8 cellular contexts compared by ENCODE assay signal in the genomic region with DNA sequence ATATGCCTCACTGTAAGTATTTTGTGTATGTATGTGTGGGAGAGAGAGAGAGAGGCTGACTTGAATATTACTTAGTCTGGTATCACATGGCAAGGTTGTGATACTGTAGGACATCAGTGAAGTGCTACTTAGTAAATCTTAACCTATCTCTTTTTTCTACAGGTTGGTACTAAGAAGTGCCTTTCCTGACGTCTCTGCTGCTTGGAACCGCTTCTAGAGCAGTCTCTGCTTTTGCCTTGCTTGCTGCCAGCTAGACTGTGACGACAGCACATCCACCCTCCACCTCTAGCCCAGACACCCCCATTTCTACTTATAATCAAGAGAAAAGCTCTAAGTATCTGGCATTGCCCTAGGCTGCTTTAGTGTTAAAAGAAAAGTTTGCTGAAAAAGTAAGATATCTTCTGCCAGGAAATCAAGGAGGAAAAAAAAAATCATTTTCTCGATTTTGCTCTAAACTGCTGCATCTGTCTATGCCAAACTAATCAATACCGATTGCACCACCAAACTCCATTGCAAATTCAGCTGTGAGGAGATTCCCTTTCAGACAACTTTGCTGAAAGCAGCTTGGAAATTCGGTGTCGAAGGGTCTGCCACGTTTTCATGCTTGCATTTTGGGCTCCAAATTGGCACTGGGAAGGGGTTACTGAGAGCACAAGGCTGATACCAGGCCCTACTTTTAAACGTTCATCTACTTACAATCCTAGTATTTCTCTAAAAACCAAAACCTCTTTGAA. TPM values are rescaled to one million over a fixed set of nuclear protein-coding genes. Genes with fewer than 3 reads are reported as not detected.
DNase-seq lines count a peak whose midpoint lies in the region; ATAC-seq and TF ChIP-seq lines count a peak whose summit lies in the region.

No MANE protein-coding gene starts in this region.

- H3K4me3 Mint-ChIP-seq in activated naive CD4-positive, alpha-beta T cell treated with anti-CD3 and anti-CD28 coated beads, Interleukin-2, amount 10 ng/mL, durations not matched to agents 7 days and 5 days = peak overlapping the region; percentile 51

- H3K4me1 ChIP-seq in right cardiac atrium (ENCODE audit: control insufficient read depth, insufficient read depth, low read length) (peaks cover 10% of the 10 kb centered on the region), testis (peaks cover 51% of the 10 kb centered on the region)

- POLR2A ChIA-PET in AG04450 (lab: Yijun Ruan, JAX) = no interaction called here

- H3K9me3 ChIP-seq in AG04450 (ENCODE audit: control insufficient read depth, insufficient read depth, low read length) (no peaks in the 10 kb centered on the region), right cardiac atrium (ENCODE audit: control insufficient read depth, low read length) (no peaks in the 10 kb centered on the region), testis (no peaks in the 10 kb centered on the region)

- no peaks in the 10 kb centered on the region for H3K36me3 ChIP-seq in testis (ENCODE audit: low read depth, missing control alignments)

- H3K27ac Mint-ChIP-seq in activated naive CD4-positive, alpha-beta T cell treated with anti-CD3 and anti-CD28 coated beads, Interleukin-2, amount 10 ng/mL, durations not matched to agents 7 days and 5 days = peak overlapping the region; percentile 79

- intact Hi-C loops in right cardiac atrium (cut with DNase I) (no loop called here), testis (cut with DNase I; ENCODE audit: low total_unique reads) (no loop called here)

- H3K9me3 Mint-ChIP-seq in activated naive CD4-positive, alpha-beta T cell treated with anti-CD3 and anti-CD28 coated beads, Interleukin-2, amount 10 ng/mL, durations not matched to agents 7 days and 5 days = no peaks in the 10 kb centered on the region

- H3K27me3 ChIP-seq in AG04450 (ENCODE audit: control insufficient read depth, insufficient read depth, low read length) (no peaks in the 10 kb centered on the region), right cardiac atrium (ENCODE audit: control insufficient read depth, insufficient read depth) (no peaks in the 10 kb centered on the region), testis (no peaks in the 10 kb centered on the region)

- H3K27ac ChIP-seq in AG04450 (ENCODE audit: low read depth, low read length) (peak overlapping the region; percentile 85), right cardiac atrium (ENCODE audit: low read length) (peak overlapping the region; percentile 94), testis (peak overlapping the region; percentile 71 to 78)

- H3K36me3 Mint-ChIP-seq in activated naive CD4-positive, alpha-beta T cell treated with anti-CD3 and anti-CD28 coated beads, Interleukin-2, amount 10 ng/mL, durations not matched to agents 7 days and 5 days = peaks cover 53% of the 10 kb centered on the region

- CTCF ChIA-PET in AG04450 (lab: Charles Lee) = interaction anchor here (1.1 to 2.5 kb wide), 2 partner anchors 41 to 144 kb away, joined by 3 to 7 read pairs; no protein-coding TSS in a partner anchor
- CTCF ChIA-PET in activated naive CD4-positive, alpha-beta T cell treated with anti-CD3 and anti-CD28 coated beads, Interleukin-2, amount 10 ng/mL, durations not matched to agents 7 days and 5 days (lab: Charles Lee) = interaction anchor here (0.5 to 1.2 kb wide), 3 partner anchors 8 to 100 kb away, joined by 3 to 4 read pairs (median 4); no protein-coding TSS in a partner anchor

- DNase-seq in AG04450 (ENCODE audit: low read depth, low spot score) (no peak), HFF-Myc (ENCODE audit: extremely low read depth, low read depth) (no peak), right cardiac atrium (peak in 1 of 3 donors; percentile 54), testis (peak; percentile 47), GM03348 (ENCODE audit: low spot score) (no peak)
- no peak for DNase-seq in activated naive CD4-positive, alpha-beta T cell treated with anti-CD3 and anti-CD28 coated beads, Interleukin-2, amount 10 ng/mL, durations not matched to agents 7 days and 5 days

- peak; percentile 57 to 60 for ATAC-seq in right cardiac atrium
- no peak for ATAC-seq in GM21381 (IDR thresholded peaks at IDR 0.05; ENCODE audit: unreplicated experiment)
- ATAC-seq in GM18907 (IDR thresholded peaks at IDR 0.05; ENCODE audit: unreplicated experiment) = no peak

- peaks cover 76% of the 10 kb centered on the region for H3K4me1 Mint-ChIP-seq in activated naive CD4-positive, alpha-beta T cell treated with anti-CD3 and anti-CD28 coated beads, Interleukin-2, amount 10 ng/mL, durations not matched to agents 7 days and 5 days

- no peaks in the 10 kb centered on the region for H3K27me3 Mint-ChIP-seq in activated naive CD4-positive, alpha-beta T cell treated with anti-CD3 and anti-CD28 coated beads, Interleukin-2, amount 10 ng/mL, durations not matched to agents 7 days and 5 days

- peak overlapping the region; percentile 51 for H3K4me3 ChIP-seq in AG04450 (ENCODE audit: low read depth, low read length)
- H3K4me3 ChIP-seq in HFF-Myc (replicated peaks; ENCODE audit: low read depth, low read length) = peak overlapping the region; percentile 35
- peak overlapping the region; percentile 84 for H3K4me3 ChIP-seq in right cardiac atrium (ENCODE audit: low read length)
- H3K4me3 ChIP-seq in testis = peak overlapping the region; percentile 36 to 52

- WGBS in right cardiac atrium = 29% methylated on average over 9 of the region's 9 CpGs
- 24 to 32% methylated on average over 9 of the region's 9 CpGs for WGBS in testis, 2 donors

- TF ChIP-seq POLR2A in testis (IDR thresholded peaks at IDR 0.05) = no peak

- TF ChIP-seq CTCF in AG04450 (IDR thresholded peaks at IDR 0.05; ENCODE audit: low read depth, low read length) (no peak), HFF-Myc (IDR thresholded peaks at IDR 0.05; ENCODE audit: low read depth, low read length, missing control alignments) (no peak), testis (IDR thresholded peaks at IDR 0.05) (no peak)

RNA-seq across cellular contexts. Expression of a gene that starts 30.7 kb away (rescaled TPM):
- polyA plus RNA-seq in AG04450 (2011; rRNA removed) = 92.1 and 95.5 TPM in 2 replicates
- 295 and 329 TPM in 2 replicates for polyA minus RNA-seq in AG04450 (2011; rRNA and poly(A)+ RNA removed)
- total RNA-seq in right cardiac atrium = 100 to 1,000 TPM; 142 to 160 (median 154) TPM
- polyA plus RNA-seq in right cardiac atrium = 52.7 TPM
- total RNA-seq in testis = 100 to 1,000 TPM; 145 to 167 TPM
- polyA plus RNA-seq in testis (ENCODE audit: insufficient read depth, low read depth, low replicate concordance) = 36.5 TPM

Comparison
In these comparisons a context has a peak if more than half of its experiments do, and no peak if none do; other contexts are left out.
1. ATAC-seq: peak in right cardiac atrium (2 of 2); none in GM21381 (single experiment) and GM18907 (single experiment).
2. Peak in every context shown above with its lines, with median percentiles within 50 percentile points of each other: H3K27ac ChIP-seq and H3K4me3 ChIP-seq.